Comparison of ENCODE assay signal across 1 cellular context in the genomic region with DNA sequence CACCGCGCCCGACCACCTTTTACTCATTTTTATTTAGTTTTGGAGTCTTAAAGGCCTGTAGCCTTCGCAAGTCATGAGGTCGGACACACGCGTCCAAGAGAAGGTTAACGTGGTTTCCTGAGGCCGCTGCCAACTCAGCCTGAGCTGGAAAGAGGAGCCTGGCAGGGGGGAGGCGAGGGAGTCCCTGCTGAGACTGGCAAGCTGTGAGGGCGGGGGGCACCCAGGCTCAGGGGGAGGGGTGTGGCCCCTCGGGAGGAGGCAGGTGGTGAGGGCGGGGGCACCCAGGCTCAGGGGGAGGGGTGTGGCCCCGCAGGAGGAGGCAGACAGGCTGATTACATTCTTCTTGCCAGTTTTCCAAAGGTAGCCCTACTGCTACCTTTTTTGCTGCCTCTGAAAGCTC.
TF ChIP-seq lines count a peak whose summit lies in the region.

No MANE protein-coding gene starts in this region.

TF ChIP-seq in GM12878, 131 proteins besides CTCF, POLR2A, EP300 and RAD21 (continued from another document):
- TF ChIP-seq EZH2 (IDR thresholded peaks at IDR 0.05; ENCODE audit: borderline replicate concordance, control insufficient read depth, low read depth, low read length): no peak
